Comparison of ENCODE assay signal across 19 cellular contexts in the genomic region with DNA sequence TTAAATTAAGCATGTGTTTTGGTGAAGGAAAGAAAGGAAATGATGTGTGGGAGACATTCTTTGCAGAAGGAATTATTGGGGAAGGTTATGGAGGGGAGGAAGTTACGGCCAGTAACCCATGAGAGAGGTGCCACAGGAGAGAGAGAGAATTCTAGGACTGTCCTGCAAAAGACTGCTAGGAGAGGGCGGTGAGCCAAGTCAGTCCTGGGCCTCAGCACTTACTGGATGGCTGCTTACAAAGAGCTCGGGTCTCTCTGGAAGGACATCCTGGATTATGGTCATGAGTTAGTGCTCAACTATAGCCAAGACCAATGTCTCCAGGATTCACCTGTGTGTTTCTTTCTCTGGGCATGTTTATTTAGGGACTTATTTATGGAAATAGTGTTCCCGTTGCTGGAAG.
DNase-seq lines count a peak whose midpoint lies in the region; ATAC-seq and TF ChIP-seq lines count a peak whose summit lies in the region.
"Had no signal": no experiment of that assay in that cellular context is flagged by ENCODE, and none has a peak within 500 bp of the region (broad histone marks: within the 10 kb centered on the region; RNA-seq: fewer than 3 reads in every experiment).

No MANE protein-coding gene starts in this region.

- H3K4me3 Mint-ChIP-seq in osteocyte (ENCODE audit: unreplicated experiment) (no peak overlapping the region), immature natural killer cell (no peak overlapping the region)
- H3K4me3 Mint-ChIP-seq: activated CD4-positive, alpha-beta T cell treated with anti-CD3 and anti-CD28 coated beads, Interleukin-2, amount 10 ng/mL, durations not matched to agents 7 days and 5 days; activated naive CD4-positive, alpha-beta T cell treated with anti-CD3 and anti-CD28 coated beads, Interleukin-2, amount 10 ng/mL, durations not matched to agents 7 days and 5 days; naive thymus-derived CD8-positive, alpha-beta T cell had no signal

- H3K4me3 ChIP-seq in left ventricle myocardium inferior (no peak overlapping the region), urinary bladder (ENCODE audit: low read depth, low read length) (no peak overlapping the region)
- H3K4me3 ChIP-seq: uterus had no signal

- peaks cover 27% of the 10 kb centered on the region for H3K4me1 Mint-ChIP-seq in osteocyte (ENCODE audit: unreplicated experiment)
- H3K4me1 Mint-ChIP-seq in immature natural killer cell, result no peaks in the 10 kb centered on the region
- H3K4me1 Mint-ChIP-seq: activated CD4-positive, alpha-beta T cell treated with anti-CD3 and anti-CD28 coated beads, Interleukin-2, amount 10 ng/mL, durations not matched to agents 7 days and 5 days; activated naive CD4-positive, alpha-beta T cell treated with anti-CD3 and anti-CD28 coated beads, Interleukin-2, amount 10 ng/mL, durations not matched to agents 7 days and 5 days; naive thymus-derived CD8-positive, alpha-beta T cell had no signal

- no peaks in the 10 kb centered on the region for H3K9me3 ChIP-seq in left ventricle myocardium inferior (replicated peaks)
- H3K9me3 ChIP-seq: uterus had no signal

- intact Hi-C loops in Right ventricle myocardium superior (cut with DNase I), result no loop called here
- intact Hi-C loops in cardiac septum (cut with DNase I), result no loop called here
- intact Hi-C loops in left ventricle myocardium inferior (cut with micrococcal nuclease), result no loop called here

- H3K36me3 Mint-ChIP-seq in osteocyte (ENCODE audit: unreplicated experiment), result peaks cover 20% of the 10 kb centered on the region
- peaks cover 0 to 4% (median 0%) of the 10 kb centered on the region in 3 donors for H3K36me3 Mint-ChIP-seq in immature natural killer cell
- H3K36me3 Mint-ChIP-seq: activated naive CD4-positive, alpha-beta T cell treated with anti-CD3 and anti-CD28 coated beads, Interleukin-2, amount 10 ng/mL, durations not matched to agents 7 days and 5 days; naive thymus-derived CD8-positive, alpha-beta T cell had no signal

- peak overlapping the region; percentile 14 for H3K27ac Mint-ChIP-seq in osteocyte (ENCODE audit: unreplicated experiment)
- H3K27ac Mint-ChIP-seq in immature natural killer cell, result no peak overlapping the region
- H3K27ac Mint-ChIP-seq: activated CD4-positive, alpha-beta T cell treated with anti-CD3 and anti-CD28 coated beads, Interleukin-2, amount 10 ng/mL, durations not matched to agents 7 days and 5 days; activated naive CD4-positive, alpha-beta T cell treated with anti-CD3 and anti-CD28 coated beads, Interleukin-2, amount 10 ng/mL, durations not matched to agents 7 days and 5 days; naive thymus-derived CD8-positive, alpha-beta T cell had no signal

- WGBS in urinary bladder, result 57% methylated on average over 4 of the region's 4 CpGs

- H3K4me1 ChIP-seq in left ventricle myocardium inferior (peaks cover 31% of the 10 kb centered on the region), urinary bladder (ENCODE audit: insufficient read depth) (no peaks in the 10 kb centered on the region)

- ATAC-seq in Right ventricle myocardium superior (ENCODE audit: poor library complexity) (peak; percentile 59), HG03378 (IDR thresholded peaks at IDR 0.05; ENCODE audit: unreplicated experiment) (no peak)
- ATAC-seq: naive thymus-derived CD8-positive, alpha-beta T cell had no signal

- H3K9me3 Mint-ChIP-seq in osteocyte (ENCODE audit: unreplicated experiment) (no peaks in the 10 kb centered on the region), immature natural killer cell (no peaks in the 10 kb centered on the region)
- H3K9me3 Mint-ChIP-seq: activated CD4-positive, alpha-beta T cell treated with anti-CD3 and anti-CD28 coated beads, Interleukin-2, amount 10 ng/mL, durations not matched to agents 7 days and 5 days; activated naive CD4-positive, alpha-beta T cell treated with anti-CD3 and anti-CD28 coated beads, Interleukin-2, amount 10 ng/mL, durations not matched to agents 7 days and 5 days; naive thymus-derived CD8-positive, alpha-beta T cell had no signal

- peak; percentile 57 for DNase-seq in Right ventricle myocardium superior
- DNase-seq in cardiac septum (ENCODE audit: low spot score), result no peak
- DNase-seq in left ventricle myocardium inferior, result peak; percentile 44
- DNase-seq in osteocyte (ENCODE audit: extremely low spot score, unreplicated experiment), result no peak
- DNase-seq in NOMO-1 (lab: John Stamatoyannopoulos, UW; ENCODE audit: unreplicated experiment in 2 of 2), result no peak
- no peak for DNase-seq in immature natural killer cell
- DNase-seq: activated CD4-positive, alpha-beta T cell treated with anti-CD3 and anti-CD28 coated beads, Interleukin-2, amount 10 ng/mL, durations not matched to agents 7 days and 5 days; activated naive CD4-positive, alpha-beta T cell treated with anti-CD3 and anti-CD28 coated beads, Interleukin-2, amount 10 ng/mL, durations not matched to agents 7 days and 5 days; COR-L47; DMS79 treated with DMSO at 0.1 percent for 48 hours; naive thymus-derived CD8-positive, alpha-beta T cell; NCI-H1694; NCI-H524 treated with DMSO at 0.1 percent for 48 hours; stimulated activated CD4-positive, alpha-beta T cell treated with anti-CD3 and anti-CD28 coated beads, Interleukin-15, amount 100 ng/mL, for 24 hours; T-helper 2 cell; uterus had no signal

- H3K27me3 Mint-ChIP-seq in osteocyte (ENCODE audit: unreplicated experiment) (no peaks in the 10 kb centered on the region), immature natural killer cell (ENCODE audit: low read depth in 3 of 3) (peaks cover 0 to 6% (median 2%) of the 10 kb centered on the region in 3 donors)
- H3K27me3 Mint-ChIP-seq: activated naive CD4-positive, alpha-beta T cell treated with anti-CD3 and anti-CD28 coated beads, Interleukin-2, amount 10 ng/mL, durations not matched to agents 7 days and 5 days had no signal

- H3K27me3 ChIP-seq in left ventricle myocardium inferior (ENCODE audit: low read depth), result no peaks in the 10 kb centered on the region
- H3K27me3 ChIP-seq: uterus had no signal

- no peak for TF ChIP-seq CTCF in left ventricle myocardium inferior (IDR thresholded peaks at IDR 0.05; ENCODE audit: borderline replicate concordance)
- TF ChIP-seq CTCF in osteocyte (IDR thresholded peaks at IDR 0.05), result no peak

- peaks cover 3% of the 10 kb centered on the region for H3K36me3 ChIP-seq in left ventricle myocardium inferior
- H3K36me3 ChIP-seq in urinary bladder (ENCODE audit: insufficient read depth), result no peaks in the 10 kb centered on the region
- H3K36me3 ChIP-seq: uterus had no signal

- no peak overlapping the region for H3K27ac ChIP-seq in left ventricle myocardium inferior (replicated peaks)
- H3K27ac ChIP-seq in urinary bladder (ENCODE audit: low read depth), result peak overlapping the region; percentile 3
- H3K27ac ChIP-seq: uterus, VCaP had no signal

Comparison
In these comparisons a context has a peak if more than half of its experiments do, and no peak if none do; other contexts are left out.
1. DNase-seq: peak in Right ventricle myocardium superior (single experiment) and left ventricle myocardium inferior (single experiment); none in cardiac septum (single experiment), osteocyte (single experiment), NOMO-1 (0 of 2) and immature natural killer cell (0 of 3).